ENCODE assay signal across 8 cellular contexts in the genomic region with DNA sequence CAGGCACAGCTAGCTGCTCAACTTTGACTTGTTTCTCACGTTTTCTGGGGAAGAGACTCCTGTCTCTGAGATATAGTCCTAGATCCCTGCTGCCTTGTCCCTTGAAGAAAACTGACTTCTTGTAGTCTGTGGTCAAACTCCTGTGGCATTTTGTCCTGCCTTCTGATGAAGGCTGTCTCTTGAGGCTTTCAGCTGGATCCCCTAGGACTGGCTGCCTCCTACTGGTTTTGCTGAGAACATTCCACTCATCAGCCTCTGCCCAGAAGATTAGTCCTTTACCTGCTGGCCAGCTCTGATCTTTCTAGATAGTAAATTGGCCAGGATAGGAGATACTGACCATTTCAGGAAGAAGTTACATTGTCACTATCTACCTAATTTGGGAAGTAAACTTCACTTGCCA.
DNase-seq lines count a peak whose midpoint lies in the region; ATAC-seq and TF ChIP-seq lines count a peak whose summit lies in the region.

No MANE protein-coding gene starts in this region.

- no peak overlapping the region for H3K4me2 ChIP-seq in DND-41 (ENCODE audit: insufficient read depth, low read length)

- H2AFZ ChIP-seq in DND-41 (ENCODE audit: low read depth, low read length): no peak overlapping the region

- DNase-seq in DND-41: no peak
- DNase-seq in MV-4-11 (lab: John Stamatoyannopoulos, UW): peak; percentile 40
- no peak for DNase-seq in esophagus squamous epithelium (lab: John Stamatoyannopoulos, UW)
- no peak for DNase-seq in upper lobe of right lung
- DNase-seq in LoVo (ENCODE audit: low spot score): no peak
- DNase-seq in NCI-H2171 (lab: John Stamatoyannopoulos, UW): no peak
- DNase-seq in natural killer cell: no peak

- H3K27ac ChIP-seq in DND-41 (ENCODE audit: low read length): no peak overlapping the region
- H3K27ac ChIP-seq in esophagus squamous epithelium: no peak overlapping the region
- H3K27ac ChIP-seq in upper lobe of right lung: no peak overlapping the region

- intact Hi-C loops in esophagus squamous epithelium (cut with DNase I) (no loop called here), upper lobe of right lung (cut with DNase I) (no loop called here), natural killer cell (cut with micrococcal nuclease) (no loop called here)

- no peaks in the 10 kb centered on the region for H3K4me1 Mint-ChIP-seq in natural killer cell

- H3K79me2 ChIP-seq in DND-41 (ENCODE audit: insufficient read depth, low read length): no peaks in the 10 kb centered on the region

- H3K27ac Mint-ChIP-seq in natural killer cell: no peak overlapping the region

- ATAC-seq in DND-41 (ENCODE audit: insufficient read depth, low read depth) (no peak), GM19324 (IDR thresholded peaks at IDR 0.05; ENCODE audit: low FRiP score, unreplicated experiment) (peak; percentile 53), upper lobe of right lung (peak; percentile 90), natural killer cell (no peak)

- H3K9me3 Mint-ChIP-seq in natural killer cell: peaks cover 2 to 3% of the 10 kb centered on the region in 2 donors

- no peak overlapping the region for H3K4me3 Mint-ChIP-seq in natural killer cell

- TF ChIP-seq CTCF in DND-41 (IDR thresholded peaks at IDR 0.05; ENCODE audit: borderline replicate concordance, extremely low read depth, low read length, poor library complexity, severe bottlenecking) (peak; percentile 27), esophagus squamous epithelium (IDR thresholded peaks at IDR 0.05) (peak in 4 of 6 experiments; percentile 14 to 42 (median 32)), upper lobe of right lung (IDR thresholded peaks at IDR 0.05) (peak; percentile 44), natural killer cell (IDR thresholded peaks at IDR 0.05) (no peak)

- no peak overlapping the region for H3K9ac ChIP-seq in DND-41 (ENCODE audit: low read depth, low read length)

- H3K36me3 Mint-ChIP-seq in natural killer cell: no peaks in the 10 kb centered on the region

- H3K9me3 ChIP-seq in DND-41 (ENCODE audit: insufficient read depth, low read length, severe bottlenecking): no peaks in the 10 kb centered on the region
- peaks cover 0 to 5% (median 0%) of the 10 kb centered on the region in 3 donors for H3K9me3 ChIP-seq in esophagus squamous epithelium
- no peaks in the 10 kb centered on the region for H3K9me3 ChIP-seq in upper lobe of right lung

- WGBS in esophagus squamous epithelium, 2 donors: 0 to 23% methylated on average over 1 of the region's 1 CpG

- no peaks in the 10 kb centered on the region for H4K20me1 ChIP-seq in DND-41 (ENCODE audit: insufficient read depth, low read length)

- H3K27me3 Mint-ChIP-seq in natural killer cell (ENCODE audit: low read depth in 2 of 2): no peaks in the 10 kb centered on the region

- no peaks in the 10 kb centered on the region for H3K27me3 ChIP-seq in DND-41 (ENCODE audit: insufficient read depth, low read length, poor library complexity)
- no peaks in the 10 kb centered on the region for H3K27me3 ChIP-seq in esophagus squamous epithelium
- H3K27me3 ChIP-seq in upper lobe of right lung: no peaks in the 10 kb centered on the region

- H3K36me3 ChIP-seq in DND-41 (ENCODE audit: insufficient read depth, low read length): no peaks in the 10 kb centered on the region
- H3K36me3 ChIP-seq in esophagus squamous epithelium: no peaks in the 10 kb centered on the region
- H3K36me3 ChIP-seq in upper lobe of right lung: no peaks in the 10 kb centered on the region

- no peak for TF ChIP-seq POLR2A in esophagus squamous epithelium (IDR thresholded peaks at IDR 0.05)

- no peaks in the 10 kb centered on the region for H3K4me1 ChIP-seq in DND-41 (ENCODE audit: insufficient read depth, low read length)
- H3K4me1 ChIP-seq in esophagus squamous epithelium: no peaks in the 10 kb centered on the region
- H3K4me1 ChIP-seq in upper lobe of right lung: no peaks in the 10 kb centered on the region

- H3K4me3 ChIP-seq in DND-41 (ENCODE audit: low read depth in 1 of 2, low read length in 2 of 2) (no peak overlapping the region), esophagus squamous epithelium (no peak overlapping the region), upper lobe of right lung (no peak overlapping the region)

Comparison
In these comparisons a context has a peak if more than half of its experiments do, and no peak if none do; other contexts are left out.
1. ATAC-seq: peak in GM19324 (single experiment) and upper lobe of right lung (single experiment); none in DND-41 (single experiment) and natural killer cell (0 of 3).